Comparison of ENCODE assay signal across 21 cellular contexts in the genomic region with DNA sequence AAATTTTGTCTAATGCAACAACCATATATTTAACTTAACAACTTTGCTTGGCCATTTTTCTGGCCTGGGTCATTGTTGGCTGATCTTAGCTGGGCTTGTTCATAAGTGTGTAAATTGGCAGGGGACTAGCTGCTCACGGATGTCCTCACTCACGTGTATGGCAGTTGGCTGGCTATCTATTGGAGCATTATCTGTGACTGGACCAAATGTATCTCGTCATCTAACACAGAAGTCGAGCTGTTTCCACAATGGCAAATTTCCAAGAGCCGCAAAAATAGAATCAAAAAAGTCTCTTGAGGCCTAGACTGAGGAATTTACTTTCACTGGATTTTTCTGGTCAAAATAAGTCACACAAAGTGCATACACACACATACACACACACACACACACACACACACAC.
DNase-seq lines count a peak whose midpoint lies in the region; ATAC-seq and TF ChIP-seq lines count a peak whose summit lies in the region.
"Had no signal": no experiment of that assay in that cellular context is flagged by ENCODE, and none has a peak within 500 bp of the region (broad histone marks: within the 10 kb centered on the region; RNA-seq: fewer than 3 reads in every experiment).

No MANE protein-coding gene starts in this region.

- no peaks in the 10 kb centered on the region for H4K20me1 ChIP-seq in H9 (ENCODE audit: control insufficient read depth, insufficient read depth, insufficient read length)
- H4K20me1 ChIP-seq: BLaER1 had no signal

- no peak overlapping the region for H2AFZ ChIP-seq in H9 (ENCODE audit: low read length)
- H2AFZ ChIP-seq: PC-9 had no signal

- no peak overlapping the region for H2BK15ac ChIP-seq in H9 (ENCODE audit: low read depth, low read length)

- H4K91ac ChIP-seq in H9 (ENCODE audit: insufficient read length, low read depth, low read length), result no peak overlapping the region

- no peak overlapping the region for H4K8ac ChIP-seq in H9 (replicated peaks; ENCODE audit: insufficient read length, low read depth, low read length)

- H4K5ac ChIP-seq in H9 (ENCODE audit: insufficient read length, low read depth, low read length), result no peak overlapping the region

- no peaks in the 10 kb centered on the region for H3K4me1 Mint-ChIP-seq in H9
- H3K4me1 Mint-ChIP-seq in effector memory CD8-positive, alpha-beta T cell (ENCODE audit: low read depth in 2 of 2), result no peaks in the 10 kb centered on the region

- no peaks in the 10 kb centered on the region for H3K79me1 ChIP-seq in H9 (ENCODE audit: insufficient read depth, low read depth, low read length, poor library complexity, severe bottlenecking)

- H2BK12ac ChIP-seq in H9 (ENCODE audit: insufficient read length, low read depth, low read length), result no peak overlapping the region

- no peak overlapping the region for H3K14ac ChIP-seq in H9 (ENCODE audit: insufficient read depth, low read length)

- no peak overlapping the region for H3K23ac ChIP-seq in H9 (ENCODE audit: insufficient read length, low read depth, low read length)

- DNase-seq in SK-MEL-5 (ENCODE audit: low read depth, low spot score) (peak; percentile 31), cardiac fibroblast (ENCODE audit: low read depth in 2 of 2) (peak; percentile 24 to 40), left kidney (ENCODE audit: low read depth, low spot score) (peak; percentile 55), pons (ENCODE audit: low spot score) (peak; percentile 5), H9 (no peak), AG08395 (ENCODE audit: low spot score) (no peak), NCI-H2029 treated with DMSO at 0.1 percent for 48 hours (lab: John Stamatoyannopoulos, UW) (no peak)
- no peak for DNase-seq in effector memory CD8-positive, alpha-beta T cell
- DNase-seq: CD4-positive, CD25-positive, alpha-beta regulatory T cell; DMS53; MV-4-11; NCI-H1105; NCI-H1436 treated with DMSO at 0.1 percent for 48 hours; NCI-H187 treated with DMSO at 0.1 percent for 48 hours; NCI-H2107; NCI-H526 treated with DMSO at 0.1 percent for 48 hours; PC-9; Right ventricle myocardium superior; RPMI8226 had no signal

- no peak overlapping the region for H3K4ac ChIP-seq in H9 (ENCODE audit: low read depth, low read length)

- H3K4me2 ChIP-seq in H9 (ENCODE audit: insufficient read depth, insufficient read length, low read length), result no peak overlapping the region
- H3K4me2 ChIP-seq: BLaER1, PC-9 had no signal

- no peak overlapping the region for H3K27ac Mint-ChIP-seq in H9
- no peak overlapping the region for H3K27ac Mint-ChIP-seq in effector memory CD8-positive, alpha-beta T cell
- H3K27ac Mint-ChIP-seq: CD4-positive, CD25-positive, alpha-beta regulatory T cell had no signal

- no peak overlapping the region for H3K9ac ChIP-seq in H9 (ENCODE audit: extremely low read depth, insufficient read length, low read length)
- H3K9ac ChIP-seq: BLaER1 had no signal

- H3T11ph ChIP-seq in H9 (ENCODE audit: low read length), result no peak overlapping the region

- ATAC-seq in effector memory CD8-positive, alpha-beta T cell (replicated peaks), result no peak

- H3K27ac ChIP-seq in H9 (ENCODE audit: insufficient read length, low read depth, low read length), result no peak overlapping the region
- H3K27ac ChIP-seq: BLaER1, PC-9, SJSA1 had no signal

- no peaks in the 10 kb centered on the region for H3K36me3 Mint-ChIP-seq in H9 (ENCODE audit: insufficient read depth in 1 of 3, low read depth in 3 of 3)
- no peaks in the 10 kb centered on the region for H3K36me3 Mint-ChIP-seq in effector memory CD8-positive, alpha-beta T cell (ENCODE audit: insufficient read depth)
- H3K36me3 Mint-ChIP-seq: CD4-positive, CD25-positive, alpha-beta regulatory T cell had no signal

- no peaks in the 10 kb centered on the region for H3K27me3 Mint-ChIP-seq in H9 (ENCODE audit: low read depth)
- no peaks in the 10 kb centered on the region for H3K27me3 Mint-ChIP-seq in effector memory CD8-positive, alpha-beta T cell
- H3K27me3 Mint-ChIP-seq: CD4-positive, CD25-positive, alpha-beta regulatory T cell had no signal

- H3K9me3 ChIP-seq in H9 (ENCODE audit: control insufficient read depth, low read depth, low read length), result no peaks in the 10 kb centered on the region
- H3K9me3 ChIP-seq: BLaER1, SJSA1 had no signal

- no peak overlapping the region for H2BK120ac ChIP-seq in H9 (ENCODE audit: low read depth, low read length, poor library complexity, severe bottlenecking)

- in situ Hi-C loops in SK-MEL-5 (cut with HindIII; ENCODE audit: low pct_unique_long_range_greater_than_20kb, low sequenced_read_pairs), result no loop called here

- no peaks in the 10 kb centered on the region for H3K23me2 ChIP-seq in H9 (ENCODE audit: insufficient read length, low read depth, low read length, poor library complexity, severe bottlenecking)

- H3K27me3 ChIP-seq in H9 (ENCODE audit: insufficient read depth, low read length), result no peaks in the 10 kb centered on the region
- H3K27me3 ChIP-seq: BLaER1, SJSA1 had no signal

- no peaks in the 10 kb centered on the region for H3K4me1 ChIP-seq in H9 (ENCODE audit: insufficient read depth, low read length)
- H3K4me1 ChIP-seq: BLaER1, SJSA1 had no signal

- no peak overlapping the region for H3K18ac ChIP-seq in H9 (ENCODE audit: insufficient read length, low read depth, low read length)

- no peak overlapping the region for H2BK20ac ChIP-seq in H9 (ENCODE audit: low read depth, low read length, poor library complexity, severe bottlenecking)

- no peak overlapping the region for H3K4me3 Mint-ChIP-seq in H9
- no peak overlapping the region for H3K4me3 Mint-ChIP-seq in effector memory CD8-positive, alpha-beta T cell
- H3K4me3 Mint-ChIP-seq: CD4-positive, CD25-positive, alpha-beta regulatory T cell had no signal

- TF ChIP-seq CTCF in cardiac fibroblast (IDR thresholded peaks at IDR 0.05; ENCODE audit: low read depth, low read length) (no peak), H9 (conservative IDR thresholded peaks at IDR 0.05) (no peak)

- no CpG with 5 or more reads among the region's 5 CpGs for WGBS in H9 (ENCODE audit: extremely low coverage, insufficient read length, low lambda C conversion rate)

- H2BK5ac ChIP-seq in H9 (ENCODE audit: insufficient read length, low read length), result no peak overlapping the region

- H2AK5ac ChIP-seq in H9 (ENCODE audit: insufficient read length, low read length), result no peak overlapping the region

- H3K56ac ChIP-seq in H9 (ENCODE audit: insufficient read length, low read depth, low read length), result no peak overlapping the region

- no peaks in the 10 kb centered on the region for H3K79me2 ChIP-seq in H9 (ENCODE audit: insufficient read depth, low read length)

- H3K9me3 Mint-ChIP-seq in H9, result no peaks in the 10 kb centered on the region
- no peaks in the 10 kb centered on the region for H3K9me3 Mint-ChIP-seq in effector memory CD8-positive, alpha-beta T cell

- no peak overlapping the region for H3K4me3 ChIP-seq in cardiac fibroblast (replicated peaks in 1 of 2; ENCODE audit: low read depth in 2 of 2, low read length in 2 of 2)
- H3K4me3 ChIP-seq: BLaER1, PC-9, SJSA1 had no signal

Comparison
In these comparisons a context has a peak if more than half of its experiments do, and no peak if none do; other contexts are left out.
1. DNase-seq: peak in SK-MEL-5 (single experiment), cardiac fibroblast (2 of 2), left kidney (single experiment) and pons (single experiment); none in H9 (single experiment), AG08395 (single experiment), NCI-H2029 treated with DMSO at 0.1 percent for 48 hours (single experiment) and effector memory CD8-positive, alpha-beta T cell (0 of 3).